Comparison of ENCODE assay signal across 1 cellular context in the genomic region with DNA sequence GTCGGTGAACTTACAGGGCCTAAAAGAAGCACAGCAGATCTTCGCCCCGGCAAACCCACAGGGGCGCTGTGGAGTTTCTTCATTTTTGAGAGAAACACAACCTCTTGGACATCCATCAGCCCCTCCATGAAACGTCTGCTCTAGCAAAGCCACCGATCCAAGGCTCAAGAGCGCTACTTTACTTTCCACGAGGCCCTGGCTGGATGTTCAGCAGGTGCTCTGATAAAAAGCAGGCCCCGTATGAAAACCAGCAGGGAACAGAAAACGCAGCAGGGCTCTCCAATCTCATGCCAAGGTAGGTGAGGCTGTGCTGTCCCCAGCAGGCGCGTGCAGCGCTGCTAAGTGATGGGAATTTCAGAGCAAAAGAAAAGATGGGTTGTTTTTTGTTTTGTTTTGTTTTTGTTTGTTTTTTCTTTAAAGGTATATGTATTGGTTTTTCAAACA.
TF ChIP-seq lines count a peak whose summit lies in the region.

No MANE protein-coding gene starts in this region.

TF ChIP-seq in H1, 55 proteins besides CTCF, POLR2A, EP300 and RAD21:
- TF ChIP-seq SAP30 (IDR thresholded peaks at IDR 0.05; ENCODE audit: insufficient read depth, insufficient replicate concordance, low read length) (no peak), KDM4A (IDR thresholded peaks at IDR 0.05; ENCODE audit: low read depth, low read length, severe bottlenecking) (no peak), EZH2 (IDR thresholded peaks at IDR 0.05; ENCODE audit: low read depth, low read length, severe bottlenecking) (no peak), JUND (IDR thresholded peaks at IDR 0.05; ENCODE audit: low read length) (no peak), TAF7 (optimal IDR thresholded peaks at IDR 0.05; ENCODE audit: borderline replicate concordance, low read depth, low read length) (no peak), TEAD4 (IDR thresholded peaks at IDR 0.05; ENCODE audit: low read depth, low read length) (no peak)
- TF ChIP-seq, protein P1, sequence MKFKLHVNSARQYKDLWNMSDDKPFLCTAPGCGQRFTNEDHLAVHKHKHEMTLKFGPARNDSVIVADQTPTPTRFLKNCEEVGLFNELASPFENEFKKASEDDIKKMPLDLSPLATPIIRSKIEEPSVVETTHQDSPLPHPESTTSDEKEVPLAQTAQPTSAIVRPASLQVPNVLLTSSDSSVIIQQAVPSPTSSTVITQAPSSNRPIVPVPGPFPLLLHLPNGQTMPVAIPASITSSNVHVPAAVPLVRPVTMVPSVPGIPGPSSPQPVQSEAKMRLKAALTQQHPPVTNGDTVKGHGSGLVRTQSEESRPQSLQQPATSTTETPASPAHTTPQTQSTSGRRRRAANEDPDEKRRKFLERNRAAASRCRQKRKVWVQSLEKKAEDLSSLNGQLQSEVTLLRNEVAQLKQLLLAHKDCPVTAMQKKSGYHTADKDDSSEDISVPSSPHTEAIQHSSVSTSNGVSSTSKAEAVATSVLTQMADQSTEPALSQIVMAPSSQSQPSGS (IDR thresholded peaks at IDR 0.05; ENCODE audit: low read length) = no peak
